In genomic region chr1:111448918-111449702, GRCh38 we compare ENCODE assay signal across 8 cellular contexts. TPM values are rescaled to one million over a fixed set of nuclear protein-coding genes. Genes with fewer than 3 reads are reported as not detected.
DNase-seq lines count a peak whose midpoint lies in the region; ATAC-seq and TF ChIP-seq lines count a peak whose summit lies in the region.

ATP5PB (plus strand) TSS chr1:111449464; CDS start chr1:111449542, 78 bp downstream.
WDR77 (minus strand) TSS chr1:111449256; CDS start chr1:111449169, 87 bp downstream.

- no peaks in the 10 kb centered on the region for H3K27me3 ChIP-seq in left ventricle myocardium inferior (ENCODE audit: low read depth)

- peak within 1 kb of the TSS; percentile 97 for H3K4me3 Mint-ChIP-seq in progenitor cell of endocrine pancreas (ENCODE audit: low read depth)

- H3K9me3 Mint-ChIP-seq in progenitor cell of endocrine pancreas (ENCODE audit: low read depth): no peaks in the 10 kb centered on the region

- peak within 1 kb of the TSS; percentile 99 for H3K27ac Mint-ChIP-seq in progenitor cell of endocrine pancreas

- H3K27ac ChIP-seq in angular gyrus (ENCODE audit: low read depth, low read length): peak within 1 kb of the TSS; percentile 80
- H3K27ac ChIP-seq in left ventricle myocardium inferior (replicated peaks): peak within 1 kb of the TSS; percentile 94

- intact Hi-C loops in left ventricle myocardium inferior (cut with micrococcal nuclease): no loop called here

- H3K4me1 Mint-ChIP-seq in progenitor cell of endocrine pancreas (ENCODE audit: low read depth): peaks cover 39% of the 10 kb centered on the region

- peak; percentile 88 to 94 for DNase-seq in NCI-H187 (lab: John Stamatoyannopoulos, UW)
- peak; percentile 62 to 99 (median 86) for DNase-seq in T-helper 2 cell
- peak; percentile 92 for DNase-seq in left ventricle myocardium inferior
- DNase-seq in progenitor cell of endocrine pancreas (ENCODE audit: low spot score, unreplicated experiment): peak; percentile 83
- DNase-seq in ureter (ENCODE audit: low spot score): peak; percentile 97

- peaks cover 46% of the 10 kb centered on the region for H3K36me3 ChIP-seq in left ventricle myocardium inferior

- H3K4me1 ChIP-seq in left ventricle myocardium inferior: peaks cover 70% of the 10 kb centered on the region

- ATAC-seq in GM18498 (IDR thresholded peaks at IDR 0.05; ENCODE audit: unreplicated experiment) (peak; percentile 95), HG02938 (IDR thresholded peaks at IDR 0.05; ENCODE audit: unreplicated experiment) (peak; percentile 93)

- peaks cover 19% of the 10 kb centered on the region for H3K36me3 Mint-ChIP-seq in progenitor cell of endocrine pancreas (ENCODE audit: insufficient read depth)

- H3K27me3 Mint-ChIP-seq in progenitor cell of endocrine pancreas: no peaks in the 10 kb centered on the region

- no peak for TF ChIP-seq CTCF in left ventricle myocardium inferior (IDR thresholded peaks at IDR 0.05; ENCODE audit: borderline replicate concordance)
- peak; percentile 21 for TF ChIP-seq CTCF in progenitor cell of endocrine pancreas (IDR thresholded peaks at IDR 0.05; ENCODE audit: unreplicated experiment)

- H3K9me3 ChIP-seq in left ventricle myocardium inferior (replicated peaks): no peaks in the 10 kb centered on the region

- peak within 1 kb of the TSS; percentile 95 for H3K4me3 ChIP-seq in left ventricle myocardium inferior

RNA-seq across cellular contexts. Expression of gene ATP5PB, which starts in this region (rescaled TPM):
- total RNA-seq in left ventricle myocardium inferior (671 TPM), progenitor cell of endocrine pancreas (212 and 214 TPM in 2 replicates), ureter (265 TPM)

RNA-seq across cellular contexts. Expression of gene WDR77, which starts in this region (rescaled TPM):
- total RNA-seq in left ventricle myocardium inferior (30.7 TPM), progenitor cell of endocrine pancreas (91.2 and 93.6 TPM in 2 replicates), ureter (54.6 TPM)

Comparison
In these comparisons a context has a peak if more than half of its experiments do, and no peak if none do; other contexts are left out.
1. Peak in every context shown above with its lines: DNase-seq, ATAC-seq, H3K4me3 ChIP-seq and H3K27ac ChIP-seq.